ENCODE assay signal across 10 cellular contexts in the genomic region with DNA sequence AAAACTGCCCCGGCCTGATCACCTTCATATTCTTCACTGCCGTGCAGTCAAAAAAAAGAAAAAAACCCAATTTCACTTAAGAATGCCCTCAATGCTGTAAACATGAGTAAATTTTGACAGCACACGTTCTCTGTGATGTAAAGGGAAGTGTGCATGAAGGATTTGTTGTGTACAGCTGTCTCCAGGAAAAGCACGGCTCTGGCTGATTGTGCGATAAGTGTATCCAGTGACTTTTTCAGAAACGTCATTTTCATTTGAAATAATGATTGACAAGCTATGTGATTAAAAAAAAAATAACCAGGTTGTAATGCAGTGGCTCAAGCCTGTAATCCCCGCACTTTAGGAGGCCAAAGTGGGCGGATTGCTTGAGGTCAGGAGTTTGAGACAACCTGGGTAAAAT. TPM values are rescaled to one million over a fixed set of nuclear protein-coding genes. Genes with fewer than 3 reads are reported as not detected.
A peak's percentile ranks its signal among the peaks of the same experiment; 100 is the strongest.
DNase-seq lines count a peak whose midpoint lies in the region; ATAC-seq, FAIRE-seq and TF ChIP-seq lines count a peak whose summit lies in the region.
"Had no signal": no experiment of that assay in that cellular context is flagged by ENCODE, and none has a peak within 500 bp of the region (broad histone marks: within the 10 kb centered on the region; RNA-seq: fewer than 3 reads in every experiment).

No MANE protein-coding gene starts in this region.

- no peaks in the 10 kb centered on the region for H3K79me2 ChIP-seq in astrocyte (ENCODE audit: insufficient read depth, low read length)

- no peak overlapping the region for H2AFZ ChIP-seq in astrocyte (ENCODE audit: low read depth, low read length)

- peaks cover 11 to 27% (median 16%) of the 10 kb centered on the region in 10 experiments for H3K4me1 ChIP-seq in BLaER1 treated with 17β-estradiol and CSF1 and Interleukin-3, amounts not matched to agents 10 nM and 100 nM
- peaks cover 14% of the 10 kb centered on the region for H3K4me1 ChIP-seq in astrocyte (ENCODE audit: insufficient read depth, low read length)

- peaks cover 5 to 14% (median 9%) of the 10 kb centered on the region in 11 experiments; a peak in 15 of 22 replicates for H3K36me3 ChIP-seq in BLaER1 treated with 17β-estradiol and CSF1 and Interleukin-3, amounts not matched to agents 10 nM and 100 nM
- no peaks in the 10 kb centered on the region for H3K36me3 ChIP-seq in astrocyte (ENCODE audit: insufficient read depth, low read length)

- peak overlapping the region; percentile 86 for H3K4me3 Mint-ChIP-seq in HFFc6
- peak overlapping the region; percentile 71 for H3K4me3 Mint-ChIP-seq in astrocyte (ENCODE audit: unreplicated experiment)
- peak overlapping the region in 6 of 8 donors; percentile 61 to 91 (median 82) for H3K4me3 Mint-ChIP-seq in naive B cell

- FAIRE-seq in astrocyte (lab: Jason Lieb, UNC), result no peak

- peak; percentile 90 to 91 for ATAC-seq in naive B cell (ENCODE audit: low read depth in 2 of 2)
- ATAC-seq in HG02981 (IDR thresholded peaks at IDR 0.05; ENCODE audit: unreplicated experiment), result no peak

- H3K27me3 ChIP-seq in BLaER1 treated with 17β-estradiol and CSF1 and Interleukin-3, amounts not matched to agents 10 nM and 100 nM, result peaks cover 0 to 20% (median 16%) of the 10 kb centered on the region in 11 experiments; a peak in 15 of 22 replicates
- no peaks in the 10 kb centered on the region for H3K27me3 ChIP-seq in astrocyte (ENCODE audit: insufficient read depth, low read length)

- H3K27ac ChIP-seq in BLaER1 treated with 17β-estradiol and CSF1 and Interleukin-3, amounts not matched to agents 10 nM and 100 nM, result no peak overlapping the region
- no peak overlapping the region for H3K27ac ChIP-seq in astrocyte (ENCODE audit: low read depth, low read length)

- H3K9me3 ChIP-seq in BLaER1 treated with 17β-estradiol and CSF1 and Interleukin-3, amounts not matched to agents 10 nM and 100 nM (replicated peaks in 1 of 11), result peaks cover 0 to 11% (median 0%) of the 10 kb centered on the region in 11 experiments; a peak in 3 of 22 replicates
- peaks cover 4% of the 10 kb centered on the region for H3K9me3 ChIP-seq in astrocyte (ENCODE audit: insufficient read depth, low read depth, low read length)

- TF ChIP-seq CTCF in HFFc6 (IDR thresholded peaks at IDR 0.05) (no peak), astrocyte (IDR thresholded peaks at IDR 0.05; ENCODE audit: insufficient read depth, low read depth, low read length) (no peak)

- DNase-seq in HFFc6 (no peak), astrocyte (ENCODE audit: low read depth) (no peak), naive B cell (peak; percentile 40), cerebellum (ENCODE audit: low spot score) (no peak), NCI-H2196 (lab: John Stamatoyannopoulos, UW; ENCODE audit: unreplicated experiment) (no peak), A172 (ENCODE audit: low spot score) (no peak)

- no peaks in the 10 kb centered on the region for H3K9me3 Mint-ChIP-seq in HFFc6
- no peaks in the 10 kb centered on the region for H3K9me3 Mint-ChIP-seq in astrocyte (ENCODE audit: unreplicated experiment)
- no peaks in the 10 kb centered on the region for H3K9me3 Mint-ChIP-seq in naive B cell

- peak overlapping the region; percentile 68 to 91 (median 80) for H3K4me2 ChIP-seq in BLaER1 treated with 17β-estradiol and CSF1 and Interleukin-3, amounts not matched to agents 10 nM and 100 nM
- peak overlapping the region; percentile 86 for H3K4me2 ChIP-seq in astrocyte (ENCODE audit: low read length)

- H3K9ac ChIP-seq in BLaER1 treated with 17β-estradiol and CSF1 and Interleukin-3, amounts not matched to agents 10 nM and 100 nM, result peak overlapping the region in 3 of 11 experiments; percentile 3 to 33 (median 9); a peak in 3 of 22 replicates
- H3K9ac ChIP-seq in astrocyte (ENCODE audit: low read length), result peak overlapping the region; percentile 66

- H3K36me3 Mint-ChIP-seq in HFFc6 (ENCODE audit: low read depth), result no peaks in the 10 kb centered on the region
- peaks cover 2% of the 10 kb centered on the region for H3K36me3 Mint-ChIP-seq in astrocyte (ENCODE audit: low read depth, unreplicated experiment)
- peaks cover 0 to 7% of the 10 kb centered on the region in 2 donors for H3K36me3 Mint-ChIP-seq in naive B cell

- H3K4me3 ChIP-seq in BLaER1 treated with 17β-estradiol and CSF1 and Interleukin-3, amounts not matched to agents 10 nM and 100 nM, result peak overlapping the region in 7 of 10 experiments; percentile 33 to 59 (median 45); a peak in 13 of 20 replicates
- peak overlapping the region; percentile 38 for H3K4me3 ChIP-seq in astrocyte (ENCODE audit: insufficient read depth, low read depth, low read length)
- H3K4me3 ChIP-seq: lung had no signal

- H4K20me1 ChIP-seq in BLaER1 treated with 17β-estradiol and CSF1 and Interleukin-3, amounts not matched to agents 10 nM and 100 nM, result peaks cover 0 to 6% (median 0%) of the 10 kb centered on the region in 11 experiments; a peak in 2 of 22 replicates
- no peaks in the 10 kb centered on the region for H4K20me1 ChIP-seq in astrocyte (ENCODE audit: insufficient read depth, low read length)

- H3K27me3 Mint-ChIP-seq in HFFc6 (ENCODE audit: insufficient read depth), result no peaks in the 10 kb centered on the region; the same call in 1 of the 2 replicates
- H3K27me3 Mint-ChIP-seq in astrocyte (ENCODE audit: low read depth, unreplicated experiment), result no peaks in the 10 kb centered on the region
- peaks cover 12 to 20% (median 12%) of the 10 kb centered on the region in 3 donors for H3K27me3 Mint-ChIP-seq in naive B cell

- H3K4me1 Mint-ChIP-seq in HFFc6 (ENCODE audit: low read depth), result peaks cover 21% of the 10 kb centered on the region
- H3K4me1 Mint-ChIP-seq in astrocyte (ENCODE audit: low read depth, unreplicated experiment), result peaks cover 10% of the 10 kb centered on the region
- H3K4me1 Mint-ChIP-seq in naive B cell, result peaks cover 4 to 13% (median 8%) of the 10 kb centered on the region in 3 donors

- H3K27ac Mint-ChIP-seq in HFFc6, result no peak overlapping the region
- H3K27ac Mint-ChIP-seq in astrocyte (ENCODE audit: unreplicated experiment), result peak overlapping the region; percentile 38
- peak overlapping the region in 4 of 6 donors; percentile 75 to 94 (median 92) for H3K27ac Mint-ChIP-seq in naive B cell
- H3K27ac Mint-ChIP-seq: activated CD4-positive, alpha-beta T cell treated with anti-CD3 and anti-CD28 coated beads for 36 hours had no signal

RNA-seq across cellular contexts. Expression of a gene that starts 39.6 kb away (rescaled TPM):
- 10 to 100 TPM; 27.1 to 37.2 (median 33.5) TPM for total RNA-seq in HFFc6 (2021; fragmentation: NEBNext Ultra II Directional; extraction: Animal tissue kit (Norgen Biotek cat#: 25700))
- total RNA-seq in astrocyte (118 and 157 TPM in 2 replicates), cerebellum (253 TPM)
- polyA plus RNA-seq in naive B cell (ENCODE audit: low read depth in 6 of 6), result 100 to 1,000 TPM in 4 of 6 donors, 10 to 100 TPM in 2; 85.0 to 127 (median 111) TPM
- total RNA-seq in A172 (2014; rRNA removed; shearing (Covaris generic)), result 446 and 575 TPM in 2 replicates
